ENCODE assay signal across 19 cellular contexts in genomic region chr9:6194934-6195333, GRCh38. TPM values are rescaled to one million over a fixed set of nuclear protein-coding genes. Genes with fewer than 3 reads are reported as not detected.
DNase-seq lines count a peak whose midpoint lies in the region; ATAC-seq and TF ChIP-seq lines count a peak whose summit lies in the region.
"Had no signal": no experiment of that assay in that cellular context is flagged by ENCODE, and none has a peak within 500 bp of the region (broad histone marks: within the 10 kb centered on the region; RNA-seq: fewer than 3 reads in every experiment).

No MANE protein-coding gene starts in this region.

- ATAC-seq in PC-3 (no peak), GM18873 (IDR thresholded peaks at IDR 0.05; ENCODE audit: low FRiP score, unreplicated experiment) (no peak)
- ATAC-seq: activated T-cell treated with anti-CD3 and anti-CD28 coated beads, Interleukin-2, amount 50 U/mL, for 72 hours; lower lobe of right lung had no signal

- no peak overlapping the region for H3K4me2 ChIP-seq in PC-3 (ENCODE audit: low read length)
- H3K4me2 ChIP-seq: hepatocyte had no signal

- H3F3A ChIP-seq in PC-3 (ENCODE audit: low read length, unreplicated experiment): peaks cover 7% of the 10 kb centered on the region

- POLR2A ChIA-PET in PC-3 (lab: Charles Lee; ENCODE audit: unreplicated experiment): no interaction called here

- H3K36me3 ChIP-seq in BE2C: no peaks in the 10 kb centered on the region
- no peaks in the 10 kb centered on the region for H3K36me3 ChIP-seq in PC-3 (ENCODE audit: low read depth, low read length)
- H3K36me3 ChIP-seq: ascending aorta, lower lobe of right lung, spleen had no signal

- peak overlapping the region; percentile 96 for H3K27ac ChIP-seq in PC-3 (ENCODE audit: low read length)
- no peak overlapping the region for H3K27ac ChIP-seq in caudate nucleus (ENCODE audit: low read depth, low read length)
- H3K27ac ChIP-seq: ascending aorta, hepatocyte, lower lobe of right lung, spleen had no signal

- peak overlapping the region; percentile 21; the same call in 1 of the 2 replicates for H3K9ac ChIP-seq in PC-3 (ENCODE audit: low read length)

- no peaks in the 10 kb centered on the region for H3K9me2 ChIP-seq in PC-3 (replicated peaks; ENCODE audit: low read length)

- H3K27me3 ChIP-seq in BE2C: no peaks in the 10 kb centered on the region
- H3K27me3 ChIP-seq in PC-3 (ENCODE audit: low read length): no peaks in the 10 kb centered on the region
- H3K27me3 ChIP-seq: ascending aorta, hepatocyte had no signal

- DNase-seq in BE2C (peak; percentile 11), PC-3 (peak; percentile 53), fibroblast of villous mesenchyme (ENCODE audit: low read depth) (no peak), NCI-H1436 (lab: John Stamatoyannopoulos, UW) (no peak), caudate nucleus (lab: John Stamatoyannopoulos, UW) (no peak), T-helper 2 cell (no peak)
- DNase-seq: activated CD4-positive, CD25-positive, alpha-beta regulatory T cell treated with anti-CD3 and anti-CD28 coated beads, Interleukin-2, amount 50 U/mL, for 72 hours; activated T-cell treated with anti-CD3 and anti-CD28 coated beads, Interleukin-2, amount 50 U/mL, for 72 hours; H7; lower lobe of right lung; NCI-H1417 treated with DMSO at 0.1 percent for 48 hours; NK-92 treated with Interleukin-12 subunit alpha and Interleukin-12 subunit beta, amount 100 ng/mL, for 24 hours; occipital lobe; spleen had no signal

- no peak overlapping the region for H2AFZ ChIP-seq in PC-3 (ENCODE audit: low read length)
- H2AFZ ChIP-seq: hepatocyte had no signal

- H3K4me3 ChIP-seq in BE2C (ENCODE audit: low read depth, low read length) (no peak overlapping the region), PC-3 (ENCODE audit: low read length) (no peak overlapping the region), fibroblast of villous mesenchyme (ENCODE audit: low read depth, low read length) (no peak overlapping the region)
- H3K4me3 ChIP-seq: ascending aorta, hepatocyte, lower lobe of right lung, spleen had no signal

- intact Hi-C loops in PC-3 (cut with micrococcal nuclease): loop anchor here (5.0 to 10.0 kb wide), 2 partner anchors 90 to 138 kb away; no protein-coding TSS in a partner anchor

- H3K79me2 ChIP-seq in PC-3 (ENCODE audit: low read length): no peaks in the 10 kb centered on the region
- H3K79me2 ChIP-seq: hepatocyte had no signal

- H3K4me1 ChIP-seq in BE2C (no peaks in the 10 kb centered on the region), PC-3 (ENCODE audit: insufficient read depth, low read length) (peaks cover 53% of the 10 kb centered on the region)
- H3K4me1 ChIP-seq: ascending aorta, Caco-2, spleen had no signal

- TF ChIP-seq CTCF in BE2C (IDR thresholded peaks at IDR 0.05; ENCODE audit: low read depth, low read length): peak; percentile 54
- peak; percentile 18 for TF ChIP-seq CTCF in GM12873 (IDR thresholded peaks at IDR 0.05; ENCODE audit: insufficient read depth, low read depth, low read length, missing control alignments)
- peak; percentile 62 for TF ChIP-seq CTCF in PC-3 (conservative IDR thresholded peaks at IDR 0.05; ENCODE audit: low read depth, low read length)
- peak; percentile 28 for TF ChIP-seq CTCF in fibroblast of villous mesenchyme (IDR thresholded peaks at IDR 0.05; ENCODE audit: insufficient read depth, low read depth, low read length)

- no TSS peak for BruUV-seq in PC-3 (replicated peaks; lab: Mats Ljungman, UMichigan)

- no peaks in the 10 kb centered on the region for H4K20me1 ChIP-seq in PC-3 (ENCODE audit: low read length)

- CTCF ChIA-PET in PC-3 (lab: Charles Lee): no interaction called here

- H3K9me3 ChIP-seq in BE2C (no peaks in the 10 kb centered on the region), PC-3 (ENCODE audit: low read length) (no peaks in the 10 kb centered on the region)
- H3K9me3 ChIP-seq: ascending aorta, Caco-2, lower lobe of right lung, spleen had no signal

RNA-seq across cellular contexts. Expression of gene IL33, which starts 20.7 kb away (rescaled TPM):
- polyA plus RNA-seq in BE2C (2012; ENCODE audit: insufficient read depth, insufficient read length, low read depth): not detected
- total RNA-seq in PC-3 (2014; rRNA removed): 1.6 and 2.7 TPM in 2 replicates
- total RNA-seq in fibroblast of villous mesenchyme: 1.3 and 7.3 TPM in 2 replicates
- total RNA-seq: activated T-cell treated with anti-CD3 and anti-CD28 coated beads, Interleukin-2, amount 50 U/mL, for 72 hours; Caco-2 had no signal
- polyA plus RNA-seq: hepatocyte had no signal

Comparison
In these comparisons a context has a peak if more than half of its experiments do, and no peak if none do; other contexts are left out.
1. DNase-seq: peak in BE2C (single experiment) and PC-3 (single experiment); none in fibroblast of villous mesenchyme (single experiment), NCI-H1436 (single experiment), caudate nucleus (0 of 61) and T-helper 2 cell (0 of 5).
2. Peak in every context shown above with its lines, with median percentiles within 50 percentile points of each other: CTCF ChIP-seq.